Comparison of ENCODE assay signal across 22 cellular contexts in genomic region chr1:53070621-53071020, GRCh38. TPM values are rescaled to one million over a fixed set of nuclear protein-coding genes. Genes with fewer than 3 reads are reported as not detected.
DNase-seq lines count a peak whose midpoint lies in the region; ATAC-seq, FAIRE-seq and TF ChIP-seq lines count a peak whose summit lies in the region.
"Had no signal": no experiment of that assay in that cellular context is flagged by ENCODE, and none has a peak within 500 bp of the region (broad histone marks: within the 10 kb centered on the region; RNA-seq: fewer than 3 reads in every experiment).

No MANE protein-coding gene starts in this region.

- H3K4me3 ChIP-seq in heart left ventricle, result no peak overlapping the region
- no peak overlapping the region for H3K4me3 ChIP-seq in right atrium auricular region
- no peak overlapping the region for H3K4me3 ChIP-seq in neuronal stem cell (ENCODE audit: low read length in 2 of 2)
- H3K4me3 ChIP-seq: prostate gland, skin epidermis, thoracic aorta had no signal

- no peaks in the 10 kb centered on the region for H3K27me3 ChIP-seq in heart left ventricle
- no peaks in the 10 kb centered on the region for H3K27me3 ChIP-seq in right atrium auricular region
- peaks cover 0 to 25% (median 0%) of the 10 kb centered on the region in 3 experiments for H3K27me3 ChIP-seq in neuronal stem cell (ENCODE audit: control insufficient read depth in 3 of 3, insufficient read depth in 3 of 3, low read depth in 1 of 3, low read length in 3 of 3)
- H3K27me3 ChIP-seq: brain microvascular endothelial cell had no signal

- peak overlapping the region; percentile 11 for H2BK12ac ChIP-seq in neuronal stem cell (ENCODE audit: low read length)

- peak overlapping the region; percentile 47 for H2BK5ac ChIP-seq in neuronal stem cell (ENCODE audit: low read length)

- no peak overlapping the region for H3K23ac ChIP-seq in neuronal stem cell (ENCODE audit: low read depth, low read length, poor library complexity)

- H2BK120ac ChIP-seq in neuronal stem cell (ENCODE audit: low read depth, low read length), result no peak overlapping the region

- H3K9me3 ChIP-seq in heart left ventricle (no peaks in the 10 kb centered on the region), right atrium auricular region (no peaks in the 10 kb centered on the region), neuronal stem cell (replicated peaks in 1 of 2; ENCODE audit: control insufficient read depth in 2 of 2, insufficient read depth in 1 of 2, low read depth in 1 of 2, low read length in 2 of 2) (no peaks in the 10 kb centered on the region)
- H3K9me3 ChIP-seq: prostate gland, thoracic aorta had no signal

- no peak overlapping the region for H2AFZ ChIP-seq in neuronal stem cell (ENCODE audit: low read length)

- no peak overlapping the region for H3K14ac ChIP-seq in neuronal stem cell (ENCODE audit: low read length)

- peak overlapping the region; percentile 90 for H2AK5ac ChIP-seq in neuronal stem cell (ENCODE audit: low read depth, low read length)

- H3K27ac ChIP-seq in heart left ventricle (no peak overlapping the region), right atrium auricular region (no peak overlapping the region), neuronal stem cell (replicated peaks; ENCODE audit: low read length) (no peak overlapping the region)
- H3K27ac ChIP-seq: brain microvascular endothelial cell, KMS-11, prostate gland, skin epidermis, thoracic aorta had no signal

- H3K36me3 ChIP-seq in heart left ventricle (peaks cover 0 to 23% (median 0%) of the 10 kb centered on the region in 9 donors), right atrium auricular region (no peaks in the 10 kb centered on the region), neuronal stem cell (replicated peaks in 1 of 2; ENCODE audit: control insufficient read depth in 2 of 2, insufficient read depth in 2 of 2, low read length in 2 of 2) (no peaks in the 10 kb centered on the region)
- H3K36me3 ChIP-seq: brain microvascular endothelial cell, prostate gland, thoracic aorta had no signal

- no peak for ATAC-seq in heart left ventricle
- ATAC-seq: activated CD8-positive, alpha-beta T cell treated with anti-CD3 and anti-CD28 coated beads for 36 hours; stimulated activated naive B cell treated with anti-CD40 and anti-IgM and Interleukin-4, amounts not matched to agents 10 μg/mL and 1 μg/mL and 100 μg/mL, for 72 hours had no signal

- intact Hi-C loops in heart left ventricle (cut with DNase I), result no loop called here

- no peak overlapping the region for H4K8ac ChIP-seq in neuronal stem cell (ENCODE audit: low read depth, low read length)

- H3K9ac ChIP-seq in neuronal stem cell (ENCODE audit: low read depth, low read length, poor library complexity), result peak overlapping the region; percentile 3
- H3K9ac ChIP-seq: KMS-11 had no signal

- TF ChIP-seq CTCF in heart left ventricle (IDR thresholded peaks at IDR 0.05), result no peak
- no peak for TF ChIP-seq CTCF in right atrium auricular region (IDR thresholded peaks at IDR 0.05)

- H2BK15ac ChIP-seq in neuronal stem cell (ENCODE audit: low read length), result no peak overlapping the region

- no peak overlapping the region for H3K18ac ChIP-seq in neuronal stem cell (ENCODE audit: low read length)

- FAIRE-seq in urothelium cell line (lab: Jason Lieb, UNC), result no peak
- FAIRE-seq: colon, GM18507, HTR-8/SVneo had no signal

- no peak overlapping the region for H4K91ac ChIP-seq in neuronal stem cell (ENCODE audit: low read depth, low read length, poor library complexity)

- H3K4me2 ChIP-seq in neuronal stem cell (ENCODE audit: insufficient read depth, low read length, poor library complexity, severe bottlenecking), result no peak overlapping the region
- H3K4me2 ChIP-seq: KMS-11 had no signal

- WGBS in heart left ventricle, 4 donors, result 96 to 99% (median 96%) methylated on average over 12 of the region's 12 CpGs
- no CpG with 5 or more reads among the region's 12 CpGs for WGBS in neuronal stem cell (ENCODE audit: extremely low coverage in 2 of 2, insufficient read length in 2 of 2, insufficient replicate concordance in 1 of 2), 2 donors

- DNase-seq in heart left ventricle, result peak in 3 of 5 donors; percentile 17 to 56 (median 22)
- no peak for DNase-seq in right atrium auricular region (ENCODE audit: low spot score)
- peak; percentile 41 for DNase-seq in ecto neural progenitor cell (ENCODE audit: low spot score)
- no peak for DNase-seq in neuronal stem cell (ENCODE audit: low spot score)
- peak; percentile 39 for DNase-seq in ureter (ENCODE audit: low spot score)
- DNase-seq in Ammon's horn (ENCODE audit: low spot score), result no peak
- no peak for DNase-seq in epidermal melanocyte (ENCODE audit: insufficient read length, low spot score)
- DNase-seq in urothelium cell line (ENCODE audit: low spot score), result no peak
- DNase-seq: activated CD8-positive, alpha-beta T cell treated with anti-CD3 and anti-CD28 coated beads for 36 hours; brain microvascular endothelial cell; DMS 273 treated with DMSO at 0.1 percent for 48 hours; NCI-H748 treated with DMSO at 0.1 percent for 48 hours; stimulated activated naive B cell treated with anti-CD40 and anti-IgM and Interleukin-4, amounts not matched to agents 10 μg/mL and 1 μg/mL and 100 μg/mL, for 72 hours; T1000 had no signal

- TF ChIP-seq POLR2A in heart left ventricle (IDR thresholded peaks at IDR 0.05), result no peak

- no peak overlapping the region for H3K4ac ChIP-seq in neuronal stem cell (ENCODE audit: low read length)

- H3K79me1 ChIP-seq in neuronal stem cell (ENCODE audit: low read depth, low read length), result no peaks in the 10 kb centered on the region

- H3K4me1 ChIP-seq in heart left ventricle, result peaks cover 0 to 29% (median 0%) of the 10 kb centered on the region in 12 donors
- H3K4me1 ChIP-seq in right atrium auricular region, result peaks cover 0 to 13% of the 10 kb centered on the region in 2 donors
- peaks cover 9 to 12% of the 10 kb centered on the region in 2 donors for H3K4me1 ChIP-seq in neuronal stem cell (ENCODE audit: control insufficient read depth in 2 of 2, insufficient read depth in 1 of 2, low read depth in 1 of 2, low read length in 2 of 2)
- H3K4me1 ChIP-seq: prostate gland had no signal

RNA-seq across cellular contexts. Expression of gene PODN, which starts 8.6 kb away (rescaled TPM):
- total RNA-seq in heart left ventricle (10 to 100 TPM in 8 of 9 donors, 1 to 10 TPM in 1; 5.9 to 61.8 (median 18.5) TPM), right atrium auricular region (10 to 100 TPM; 44.1 to 47.2 TPM), ureter (20.9 TPM)
- polyA plus RNA-seq in heart left ventricle, result 1 to 10 TPM; 5.2 to 9.8 TPM
- polyA plus RNA-seq in neuronal stem cell (2013, experiment 1 of 2), result 0.20 TPM
- polyA plus RNA-seq in neuronal stem cell (2013, experiment 2 of 2), result 0.19 TPM
- total RNA-seq: activated CD8-positive, alpha-beta T cell treated with anti-CD3 and anti-CD28 coated beads for 36 hours; natural killer cell treated with Interleukin-12 subunit alpha and Interleukin-12 subunit beta and Interleukin-15 and Interleukin-18, amount 100 ng/mL, for 72 hours had no signal

Comparison
In these comparisons a context has a peak if more than half of its experiments do, and no peak if none do; other contexts are left out.
1. DNase-seq: peak in heart left ventricle (3 of 5), ecto neural progenitor cell (single experiment) and ureter (single experiment); none in right atrium auricular region (single experiment), neuronal stem cell (single experiment), Ammon's horn (single experiment), epidermal melanocyte (single experiment) and urothelium cell line (single experiment).